Comparison of ENCODE assay signal across 30 cellular contexts in the genomic region with DNA sequence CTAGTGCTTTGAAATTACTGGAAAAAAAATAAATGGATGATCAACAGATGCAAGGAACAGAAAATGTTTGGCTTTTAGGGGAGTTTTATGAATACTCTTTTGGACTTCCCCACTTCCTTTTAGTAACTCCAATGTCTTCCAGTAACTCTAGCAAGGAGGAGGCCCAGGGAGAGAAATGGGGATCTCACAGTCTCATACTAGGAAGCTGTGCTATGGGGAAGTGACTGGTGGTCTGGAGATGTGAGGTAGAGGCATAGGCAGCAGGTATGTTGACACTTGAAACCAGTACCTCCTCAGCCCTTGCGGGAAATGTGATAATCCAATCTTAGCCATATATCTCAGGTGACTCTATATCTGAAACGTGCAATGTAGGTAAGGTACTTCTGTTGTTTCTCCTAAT.
"Had no signal": no experiment of that assay in that cellular context is flagged by ENCODE, and none has a peak within 500 bp of the region (broad histone marks: within the 10 kb centered on the region; RNA-seq: fewer than 3 reads in every experiment).

No MANE protein-coding gene starts in this region.

- ATAC-seq: activated CD4-positive, CD25-positive, alpha-beta regulatory T cell treated with anti-CD3 and anti-CD28 coated beads, Interleukin-2, amount 50 U/mL, for 24 hours; activated naive CD8-positive, alpha-beta T cell treated with anti-CD3 and anti-CD28 coated beads, Interleukin-2, amount 50 U/mL, for 24 hours; foreskin keratinocyte; heart left ventricle; naive thymus-derived CD4-positive, alpha-beta T cell; pancreas; psoas muscle; stimulated activated naive B cell treated with anti-CD40 and anti-IgM and Interleukin-4, amounts not matched to agents 10 μg/mL and 1 μg/mL and 100 μg/mL, for 72 hours had no signal

- H3K9me3 ChIP-seq: breast epithelium, esophagus muscularis mucosa, heart left ventricle, pancreas, psoas muscle, suprapubic skin, tibial nerve had no signal

- H3K9me3 Mint-ChIP-seq: activated CD4-positive, alpha-beta memory T cell treated with anti-CD3 and anti-CD28 coated beads, Interleukin-2, amount 10 ng/mL, durations not matched to agents 7 days and 5 days; activated CD4-positive, alpha-beta T cell treated with anti-CD3 and anti-CD28 coated beads, Interleukin-2, amount 10 ng/mL, durations not matched to agents 24 days and 14 days; activated naive CD4-positive, alpha-beta T cell treated with anti-CD3 and anti-CD28 coated beads, Interleukin-2, amount 50 U/mL, for 24 hours; activated naive CD8-positive, alpha-beta T cell treated with anti-CD3 and anti-CD28 coated beads, Interleukin-2, amount 50 U/mL, for 24 hours; activated T-cell treated with anti-CD3 and anti-CD28 coated beads, Interleukin-2, amount 50 U/mL, for 24 hours; activated T-helper 2 cell treated with anti-CD3 and anti-CD28 coated beads, Interferon-gamma antibody, Interleukin-2, Interleukin-4, amounts not matched to agents 10 μg/mL and 5 μg/mL and 100 μg/mL, durations not matched to agents 14 hours and 24 hours and 36 hours; immature natural killer cell; naive thymus-derived CD4-positive, alpha-beta T cell; stimulated activated naive B cell treated with anti-CD40 and anti-IgM and Interleukin-4, amounts not matched to agents 10 μg/mL and 1 μg/mL and 100 μg/mL, for 72 hours had no signal

- H3K4me3 ChIP-seq: breast epithelium, esophagus muscularis mucosa, heart left ventricle, pancreas, psoas muscle, suprapubic skin, tibial nerve had no signal

- DNase-seq: activated CD4-positive, alpha-beta memory T cell treated with anti-CD3 and anti-CD28 coated beads, Interleukin-2, amount 10 ng/mL, durations not matched to agents 7 days and 5 days; activated CD4-positive, alpha-beta T cell treated with anti-CD3 and anti-CD28 coated beads, Interleukin-2, amount 10 ng/mL, durations not matched to agents 24 days and 14 days; activated CD8-positive, alpha-beta memory T cell treated with anti-CD3 and anti-CD28 coated beads, Interleukin-2, amount 50 U/mL, for 48 hours; activated naive CD8-positive, alpha-beta T cell treated with anti-CD3 and anti-CD28 coated beads, Interleukin-2, amount 50 U/mL, for 24 hours; activated T-cell treated with anti-CD3 and anti-CD28 coated beads, Interleukin-2, amount 50 U/mL, for 24 hours; amygdala; central memory CD4-positive, alpha-beta T cell; dermis blood vessel endothelial cell; effector CD4-positive, alpha-beta T cell; foreskin keratinocyte; heart left ventricle; hypothalamus; immature natural killer cell; kidney; midbrain; naive thymus-derived CD4-positive, alpha-beta T cell; nucleus accumbens; pancreas; psoas muscle; stimulated activated CD4-positive, alpha-beta T cell treated with anti-CD3 and anti-CD28 coated beads, Interleukin-15, amount 100 ng/mL, for 24 hours; stimulated activated CD4-positive, alpha-beta T cell treated with anti-CD3 and anti-CD28 coated beads, Interleukin-2, amount 100 ng/mL, for 24 hours; stimulated activated naive B cell treated with anti-CD40 and anti-IgM and Interleukin-4, amounts not matched to agents 10 μg/mL and 1 μg/mL and 100 μg/mL, for 72 hours; WERI-Rb-1 had no signal

- H3K4me3 Mint-ChIP-seq: activated CD4-positive, alpha-beta memory T cell treated with anti-CD3 and anti-CD28 coated beads, Interleukin-2, amount 10 ng/mL, durations not matched to agents 7 days and 5 days; activated CD4-positive, alpha-beta T cell treated with anti-CD3 and anti-CD28 coated beads, Interleukin-2, amount 10 ng/mL, durations not matched to agents 24 days and 14 days; activated naive CD4-positive, alpha-beta T cell treated with anti-CD3 and anti-CD28 coated beads, Interleukin-2, amount 50 U/mL, for 24 hours; activated naive CD8-positive, alpha-beta T cell treated with anti-CD3 and anti-CD28 coated beads, Interleukin-2, amount 50 U/mL, for 24 hours; activated T-cell treated with anti-CD3 and anti-CD28 coated beads, Interleukin-2, amount 50 U/mL, for 24 hours; immature natural killer cell; naive thymus-derived CD4-positive, alpha-beta T cell; stimulated activated naive B cell treated with anti-CD40 and anti-IgM and Interleukin-4, amounts not matched to agents 10 μg/mL and 1 μg/mL and 100 μg/mL, for 72 hours had no signal

- H3K27ac ChIP-seq: breast epithelium, esophagus muscularis mucosa, foreskin keratinocyte, pancreas, psoas muscle, suprapubic skin, WERI-Rb-1 had no signal

- H3K27me3 Mint-ChIP-seq: activated CD4-positive, alpha-beta memory T cell treated with anti-CD3 and anti-CD28 coated beads, Interleukin-2, amount 10 ng/mL, durations not matched to agents 7 days and 5 days; activated CD4-positive, alpha-beta T cell treated with anti-CD3 and anti-CD28 coated beads, Interleukin-2, amount 10 ng/mL, durations not matched to agents 24 days and 14 days; activated naive CD4-positive, alpha-beta T cell treated with anti-CD3 and anti-CD28 coated beads, Interleukin-2, amount 50 U/mL, for 24 hours; activated naive CD8-positive, alpha-beta T cell treated with anti-CD3 and anti-CD28 coated beads, Interleukin-2, amount 50 U/mL, for 24 hours; activated T-cell treated with anti-CD3 and anti-CD28 coated beads, Interleukin-2, amount 50 U/mL, for 24 hours; naive thymus-derived CD4-positive, alpha-beta T cell; stimulated activated naive B cell treated with anti-CD40 and anti-IgM and Interleukin-4, amounts not matched to agents 10 μg/mL and 1 μg/mL and 100 μg/mL, for 72 hours had no signal

- H3K36me3 ChIP-seq: breast epithelium, esophagus muscularis mucosa, heart left ventricle, pancreas, suprapubic skin, tibial nerve, WERI-Rb-1 had no signal

- H3K36me3 Mint-ChIP-seq: activated naive CD4-positive, alpha-beta T cell treated with anti-CD3 and anti-CD28 coated beads, Interleukin-2, amount 50 U/mL, for 24 hours; immature natural killer cell; naive thymus-derived CD4-positive, alpha-beta T cell; stimulated activated naive B cell treated with anti-CD40 and anti-IgM and Interleukin-4, amounts not matched to agents 10 μg/mL and 1 μg/mL and 100 μg/mL, for 72 hours had no signal

- H3K27ac Mint-ChIP-seq: activated CD4-positive, alpha-beta memory T cell treated with anti-CD3 and anti-CD28 coated beads, Interleukin-2, amount 10 ng/mL, durations not matched to agents 7 days and 5 days; activated CD4-positive, alpha-beta T cell treated with anti-CD3 and anti-CD28 coated beads, Interleukin-2, amount 10 ng/mL, durations not matched to agents 24 days and 14 days; activated naive CD4-positive, alpha-beta T cell treated with anti-CD3 and anti-CD28 coated beads, Interleukin-2, amount 50 U/mL, for 24 hours; activated naive CD8-positive, alpha-beta T cell treated with anti-CD3 and anti-CD28 coated beads, Interleukin-2, amount 50 U/mL, for 24 hours; activated T-cell treated with anti-CD3 and anti-CD28 coated beads, Interleukin-2, amount 50 U/mL, for 24 hours; activated T-helper 2 cell treated with anti-CD3 and anti-CD28 coated beads, Interferon-gamma antibody, Interleukin-2, Interleukin-4, amounts not matched to agents 10 μg/mL and 5 μg/mL and 100 μg/mL, durations not matched to agents 14 hours and 24 hours and 36 hours; immature natural killer cell; stimulated activated naive B cell treated with anti-CD40 and anti-IgM and Interleukin-4, amounts not matched to agents 10 μg/mL and 1 μg/mL and 100 μg/mL, for 72 hours had no signal

- H3K27me3 ChIP-seq: breast epithelium, esophagus muscularis mucosa, foreskin keratinocyte, heart left ventricle, pancreas, suprapubic skin, tibial nerve had no signal
